Comparison of ENCODE assay signal across 1 cellular context in genomic region chr4:17241835-17242234, GRCh38.
TF ChIP-seq lines count a peak whose summit lies in the region.

No MANE protein-coding gene starts in this region.

TF ChIP-seq in SK-N-SH treated with all-trans-retinoic acid at 6 μM for 48 hours, 23 proteins besides CTCF, POLR2A, EP300 and RAD21 (continued from another document):
- TF ChIP-seq TSHZ2 (CRISPR knock-in tag; IDR thresholded peaks at IDR 0.05) (no peak), ARNTL (CRISPR knock-in tag; IDR thresholded peaks at IDR 0.05; ENCODE audit: borderline replicate concordance, low read depth) (no peak)
